In the genomic region with DNA sequence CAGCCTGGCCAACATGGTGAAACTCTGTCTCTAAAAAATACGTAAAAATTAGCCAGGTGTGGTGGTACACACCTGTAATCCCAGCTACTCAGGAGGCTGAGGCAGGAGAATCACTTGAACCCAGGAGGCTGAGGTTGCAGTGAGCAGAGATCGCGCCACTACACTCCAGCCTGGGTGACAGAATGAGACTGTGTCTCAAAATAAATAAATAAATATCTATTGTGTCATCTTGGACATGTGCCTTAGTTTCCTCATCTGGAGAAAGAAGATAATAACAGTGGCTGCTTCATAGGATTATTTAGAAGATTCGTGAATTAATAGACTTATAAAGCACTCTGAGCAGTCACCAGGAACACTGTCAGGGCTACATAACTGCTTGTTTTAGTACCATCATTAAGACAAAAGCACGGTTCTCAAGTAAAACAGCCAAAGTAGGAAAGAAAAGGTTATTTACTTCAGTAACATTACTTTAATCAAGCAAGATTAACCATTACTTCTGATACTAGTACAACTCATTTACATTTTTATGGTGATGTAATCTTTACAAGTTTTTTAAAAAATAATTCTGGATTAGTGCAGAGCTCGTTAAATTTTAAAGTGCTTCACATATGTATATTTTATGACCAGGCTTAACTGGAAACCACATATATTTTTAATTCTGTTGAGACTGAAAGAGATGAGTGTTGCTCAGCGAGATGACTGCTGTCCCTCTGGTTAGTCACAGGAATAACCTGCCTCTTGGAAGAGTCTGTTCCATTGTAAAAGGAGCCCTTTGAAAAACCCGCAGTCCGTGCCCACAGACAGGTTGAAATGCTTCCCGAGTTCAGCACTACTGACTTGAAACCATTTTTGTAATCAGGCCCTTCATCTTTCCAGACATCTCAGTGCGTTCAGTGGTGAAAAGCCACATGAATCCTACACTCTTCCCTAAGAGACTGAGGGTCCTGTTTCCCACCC, we compare ENCODE assay signal across 31 cellular contexts. TPM values are rescaled to one million over a fixed set of nuclear protein-coding genes. Genes with fewer than 3 reads are reported as not detected.
DNase-seq lines count a peak whose midpoint lies in the region; ATAC-seq, FAIRE-seq and TF ChIP-seq lines count a peak whose summit lies in the region.
"Had no signal": no experiment of that assay in that cellular context is flagged by ENCODE, and none has a peak within 500 bp of the region (broad histone marks: within the 10 kb centered on the region; RNA-seq: fewer than 3 reads in every experiment).

No MANE protein-coding gene starts in this region.

- ATAC-seq in gastrocnemius medialis (peak; percentile 88 to 91), GM21737 (IDR thresholded peaks at IDR 0.05; ENCODE audit: unreplicated experiment) (no peak)
- ATAC-seq: effector memory CD8-positive, alpha-beta T cell; left lung; pancreas; stimulated activated naive CD8-positive, alpha-beta T cell treated with anti-CD3 and anti-CD28 coated beads, Interleukin-15, amount 100 ng/mL, for 72 hours had no signal

- peaks cover 2% of the 10 kb centered on the region for H3K36me3 Mint-ChIP-seq in astrocyte (ENCODE audit: low read depth, unreplicated experiment)

- intact Hi-C loops in gastrocnemius medialis (cut with DNase I; ENCODE audit: low total_unique reads), result no loop called here

- H2AFZ ChIP-seq in astrocyte (ENCODE audit: low read depth, low read length), result no peak overlapping the region

- no peaks in the 10 kb centered on the region for H3K27me3 Mint-ChIP-seq in astrocyte (ENCODE audit: low read depth, unreplicated experiment)
- H3K27me3 Mint-ChIP-seq: activated CD4-positive, alpha-beta T cell treated with anti-CD3 and anti-CD28 coated beads, Interleukin-2, amount 10 ng/mL, durations not matched to agents 7 days and 5 days; activated naive CD8-positive, alpha-beta T cell treated with anti-CD3 and anti-CD28 coated beads, Interleukin-2, amount 10 ng/mL, durations not matched to agents 7 days and 5 days; effector memory CD8-positive, alpha-beta T cell; stimulated activated naive CD8-positive, alpha-beta T cell treated with anti-CD3 and anti-CD28 coated beads, Interleukin-15, amount 100 ng/mL, for 72 hours had no signal

- TF ChIP-seq CTCF in DOHH2 (IDR thresholded peaks at IDR 0.05; ENCODE audit: low read depth, low read length, poor library complexity, severe bottlenecking) (no peak), astrocyte (IDR thresholded peaks at IDR 0.05; ENCODE audit: insufficient read depth, low read depth, low read length) (no peak), gastrocnemius medialis (IDR thresholded peaks at IDR 0.05 in 4 of 5, conservative IDR thresholded peaks at IDR 0.05 in 1 of 5) (no peak)

- DNase-seq in HT1080 (ENCODE audit: low read depth), result peak; percentile 90
- DNase-seq in astrocyte (ENCODE audit: low read depth), result peak; percentile 37
- DNase-seq in gastrocnemius medialis, result no peak
- DNase-seq in anterior cingulate cortex (lab: John Stamatoyannopoulos, UW), result no peak
- DNase-seq in DMS 273 (lab: John Stamatoyannopoulos, UW; ENCODE audit: unreplicated experiment), result no peak
- DNase-seq: ACHN; activated CD4-positive, alpha-beta T cell treated with anti-CD3 and anti-CD28 coated beads, Interleukin-2, amount 10 ng/mL, durations not matched to agents 7 days and 5 days; activated effector memory CD4-positive, alpha-beta T cell treated with anti-CD3 and anti-CD28 coated beads, Interleukin-2, amount 50 U/mL, for 16 hours; activated naive CD8-positive, alpha-beta T cell treated with anti-CD3 and anti-CD28 coated beads, Interleukin-2, amount 10 ng/mL, durations not matched to agents 7 days and 5 days; BE2C; effector memory CD8-positive, alpha-beta T cell; GDM1; HFFc6; KG1; left lung; mesenchymal stem cell; NCI-H1930; NCI-H526 treated with DMSO at 0.1 percent for 48 hours; pancreas; SJCRH30; stimulated activated CD4-positive, alpha-beta T cell treated with anti-CD3 and anti-CD28 coated beads, Interleukin-1b, Interleukin-23, amount 100 ng/mL, for 48 hours; stimulated activated naive CD8-positive, alpha-beta T cell treated with anti-CD3 and anti-CD28 coated beads, Interleukin-15, amount 100 ng/mL, for 72 hours; SW 1271; T1000 had no signal

- H3K27me3 ChIP-seq in DOHH2 (ENCODE audit: control insufficient read depth, low read length) (no peaks in the 10 kb centered on the region), astrocyte (ENCODE audit: insufficient read depth, low read length) (no peaks in the 10 kb centered on the region), gastrocnemius medialis (no peaks in the 10 kb centered on the region)
- H3K27me3 ChIP-seq: BE2C, left lung, pancreas, right atrium auricular region, SJCRH30 had no signal

- peak overlapping the region; percentile 27 for H3K4me2 ChIP-seq in DOHH2 (ENCODE audit: low read length)
- peak overlapping the region; percentile 35 for H3K4me2 ChIP-seq in astrocyte (ENCODE audit: low read length)

- H4K20me1 ChIP-seq in DOHH2 (ENCODE audit: control insufficient read depth, insufficient read depth, low read depth, low read length) (peaks cover 17% of the 10 kb centered on the region; the same call in 1 of the 2 replicates), astrocyte (ENCODE audit: insufficient read depth, low read length) (peaks cover 31% of the 10 kb centered on the region)

- H3F3A ChIP-seq in DOHH2 (ENCODE audit: control insufficient read depth, insufficient read depth), result no peaks in the 10 kb centered on the region

- H3K4me1 ChIP-seq in DOHH2 (ENCODE audit: control insufficient read depth, low read length), result peaks cover 9% of the 10 kb centered on the region
- H3K4me1 ChIP-seq in astrocyte (ENCODE audit: insufficient read depth, low read length), result peaks cover 4% of the 10 kb centered on the region
- H3K4me1 ChIP-seq in gastrocnemius medialis, result peaks cover 46% of the 10 kb centered on the region in 2 donors
- H3K4me1 ChIP-seq: BE2C, left lung, SJCRH30 had no signal

- no peaks in the 10 kb centered on the region for H3K9me3 Mint-ChIP-seq in astrocyte (ENCODE audit: unreplicated experiment)
- H3K9me3 Mint-ChIP-seq: activated CD4-positive, alpha-beta T cell treated with anti-CD3 and anti-CD28 coated beads, Interleukin-2, amount 10 ng/mL, durations not matched to agents 7 days and 5 days; activated naive CD8-positive, alpha-beta T cell treated with anti-CD3 and anti-CD28 coated beads, Interleukin-2, amount 10 ng/mL, durations not matched to agents 7 days and 5 days; effector memory CD8-positive, alpha-beta T cell; HFFc6; stimulated activated naive CD8-positive, alpha-beta T cell treated with anti-CD3 and anti-CD28 coated beads, Interleukin-15, amount 100 ng/mL, for 72 hours had no signal

- H3K4me3 ChIP-seq in DOHH2 (ENCODE audit: low read length), result no peak overlapping the region
- H3K4me3 ChIP-seq in astrocyte (ENCODE audit: insufficient read depth, low read depth, low read length), result no peak overlapping the region
- H3K4me3 ChIP-seq in gastrocnemius medialis, result no peak overlapping the region
- H3K4me3 ChIP-seq: left lung, pancreas, right atrium auricular region, SJCRH30, thoracic aorta had no signal

- no peak for FAIRE-seq in astrocyte (lab: Jason Lieb, UNC)
- FAIRE-seq: islet of Langerhans, pancreas, RCC 7860 had no signal

- no peak for TF ChIP-seq POLR2A in gastrocnemius medialis (IDR thresholded peaks at IDR 0.05)

- peaks cover 72% of the 10 kb centered on the region for H3K79me2 ChIP-seq in DOHH2 (ENCODE audit: control insufficient read depth, low read length)
- no peaks in the 10 kb centered on the region for H3K79me2 ChIP-seq in astrocyte (ENCODE audit: insufficient read depth, low read length)

- no peak overlapping the region for H3K27ac Mint-ChIP-seq in astrocyte (ENCODE audit: unreplicated experiment)
- H3K27ac Mint-ChIP-seq: activated CD4-positive, alpha-beta T cell treated with anti-CD3 and anti-CD28 coated beads, Interleukin-2, amount 10 ng/mL, durations not matched to agents 7 days and 5 days; activated naive CD8-positive, alpha-beta T cell treated with anti-CD3 and anti-CD28 coated beads, Interleukin-2, amount 10 ng/mL, durations not matched to agents 7 days and 5 days; HFFc6 had no signal

- H3K9me3 ChIP-seq in DOHH2 (ENCODE audit: control insufficient read depth, insufficient read depth, low read length), result no peaks in the 10 kb centered on the region
- H3K9me3 ChIP-seq in astrocyte (ENCODE audit: insufficient read depth, low read depth, low read length), result no peaks in the 10 kb centered on the region
- no peaks in the 10 kb centered on the region for H3K9me3 ChIP-seq in gastrocnemius medialis
- H3K9me3 ChIP-seq: BE2C, left lung, pancreas, right atrium auricular region, SJCRH30, thoracic aorta had no signal

- H3K4me1 Mint-ChIP-seq in astrocyte (ENCODE audit: low read depth, unreplicated experiment), result peaks cover 5% of the 10 kb centered on the region

- H3K9me2 ChIP-seq in DOHH2 (replicated peaks; ENCODE audit: control insufficient read depth, low read length), result no peaks in the 10 kb centered on the region

- in situ Hi-C loops in gastrocnemius medialis (cut with MboI; ENCODE audit: low sequenced_read_pairs in 4 of 4), result no loop called here

- H3K36me3 ChIP-seq in DOHH2 (ENCODE audit: control insufficient read depth, low read length), result peaks cover 12% of the 10 kb centered on the region
- no peaks in the 10 kb centered on the region for H3K36me3 ChIP-seq in astrocyte (ENCODE audit: insufficient read depth, low read length)
- no peaks in the 10 kb centered on the region for H3K36me3 ChIP-seq in gastrocnemius medialis
- H3K36me3 ChIP-seq: BE2C, left lung, pancreas, right atrium auricular region, SJCRH30, thoracic aorta had no signal

- no peak overlapping the region for H3K4me3 Mint-ChIP-seq in astrocyte (ENCODE audit: unreplicated experiment)
- H3K4me3 Mint-ChIP-seq: activated CD4-positive, alpha-beta T cell treated with anti-CD3 and anti-CD28 coated beads, Interleukin-2, amount 10 ng/mL, durations not matched to agents 7 days and 5 days; activated naive CD8-positive, alpha-beta T cell treated with anti-CD3 and anti-CD28 coated beads, Interleukin-2, amount 10 ng/mL, durations not matched to agents 7 days and 5 days; effector memory CD8-positive, alpha-beta T cell; HFFc6; stimulated activated naive CD8-positive, alpha-beta T cell treated with anti-CD3 and anti-CD28 coated beads, Interleukin-15, amount 100 ng/mL, for 72 hours had no signal

- no peak overlapping the region for H3K9ac ChIP-seq in astrocyte (ENCODE audit: low read length)

- H3K27ac ChIP-seq in DOHH2 (ENCODE audit: low read depth, low read length), result no peak overlapping the region
- H3K27ac ChIP-seq in astrocyte (ENCODE audit: low read depth, low read length), result no peak overlapping the region
- H3K27ac ChIP-seq in gastrocnemius medialis, result peak overlapping the region; percentile 36 to 65 (median 45)
- H3K27ac ChIP-seq: HL-60, left lung, pancreas, right atrium auricular region, SJCRH30, thoracic aorta had no signal

RNA-seq across cellular contexts. Expression of a gene that starts 36.7 kb away (rescaled TPM):
- total RNA-seq in HT1080 (2014; rRNA removed; shearing (Covaris generic)), result 38.6 and 45.0 TPM in 2 replicates
- polyA plus RNA-seq in HT1080 (2015; cell fraction: cytosol; rRNA removed), result 70.0 TPM in 2 replicates
- polyA plus RNA-seq in HT1080 (2015; cell fraction: nucleus; rRNA removed), result 45.3 and 50.2 TPM in 2 replicates
- 15.8 and 20.3 TPM in 2 replicates for total RNA-seq in astrocyte
- 10 to 100 TPM; 33.5 to 52.1 (median 36.0) TPM for total RNA-seq in gastrocnemius medialis

Comparison
In these comparisons a context has a peak if more than half of its experiments do, and no peak if none do; other contexts are left out.
1. H3K27ac ChIP-seq: peak in gastrocnemius medialis (4 of 4); none in DOHH2 (single experiment) and astrocyte (single experiment).
2. DNase-seq: peak in HT1080 (single experiment) and astrocyte (single experiment); none in gastrocnemius medialis (0 of 2), anterior cingulate cortex (0 of 58) and DMS 273 (single experiment).